In genomic region chr2:84971799-84972790, GRCh38 we compare ENCODE assay signal across 1 cellular context.
A peak's percentile ranks its signal among the peaks of the same experiment; 100 is the strongest.
TF ChIP-seq lines count a peak whose summit lies in the region.

No MANE protein-coding gene starts in this region.

TF ChIP-seq in K562, 482 proteins besides CTCF, POLR2A, EP300 and RAD21 (continued from another document and continues in another):
- peak; percentile 99 for TF ChIP-seq UBTF (IDR thresholded peaks at IDR 0.05; ENCODE audit: borderline replicate concordance in 1 of 2, low read depth in 2 of 2, low read length in 2 of 2)
- TF ChIP-seq BRD4 (IDR thresholded peaks at IDR 0.05), result peak; percentile 45
- peak; percentile 96 for TF ChIP-seq ZFX (CRISPR knock-in tag; IDR thresholded peaks at IDR 0.05)
- 0 out of 2 replicates have a peak, but pooled peaks have one; percentile 41 for TF ChIP-seq FOXK1 (CRISPR knock-in tag; IDR thresholded peaks at IDR 0.05; ENCODE audit: borderline replicate concordance)
- TF ChIP-seq HMGXB4 (CRISPR knock-in tag; IDR thresholded peaks at IDR 0.05), result 0 out of 2 replicates have a peak, but pooled peaks have one; percentile 30
- 0 out of 2 replicates have a peak, but pooled peaks have one; percentile 42 for TF ChIP-seq PHB (CRISPR knock-in tag; IDR thresholded peaks at IDR 0.05)
- TF ChIP-seq TBL1XR1 (IDR thresholded peaks at IDR 0.05; ENCODE audit: low read length in 2 of 2), result no peak; a peak in 1 of 4 replicates
- peak; percentile 24; the same call in 1 of the 2 replicates for TF ChIP-seq SIN3B (IDR thresholded peaks at IDR 0.05; ENCODE audit: low read depth)
- peak; percentile 25 for TF ChIP-seq TAF1 (IDR thresholded peaks at IDR 0.05; ENCODE audit: control insufficient read depth, extremely low read depth, insufficient read depth, low read length, severe bottlenecking)
- TF ChIP-seq FOSL1 (tag; conservative IDR thresholded peaks at IDR 0.05), result 0 out of 2 replicates have a peak, but pooled peaks have one; percentile 13
- 0 out of 2 replicates have a peak, but pooled peaks have one; percentile 19 for TF ChIP-seq MTA3 (IDR thresholded peaks at IDR 0.05; ENCODE audit: borderline replicate concordance)
- TF ChIP-seq THAP12 (CRISPR knock-in tag; IDR thresholded peaks at IDR 0.05), result 0 out of 2 replicates have a peak, but pooled peaks have one; percentile 17
- peak; percentile 99 for TF ChIP-seq CHD1 (IDR thresholded peaks at IDR 0.05; ENCODE audit: low read length)
- no peak for TF ChIP-seq PREB (CRISPR knock-in tag; IDR thresholded peaks at IDR 0.05)
- TF ChIP-seq ZBTB40 (IDR thresholded peaks at IDR 0.05), result 0 out of 2 replicates have a peak, but pooled peaks have one; percentile 34
- TF ChIP-seq ZBTB40 (CRISPR knock-in tag; IDR thresholded peaks at IDR 0.05), result no peak
- TF ChIP-seq XRCC5 (IDR thresholded peaks at IDR 0.05; ENCODE audit: low read depth, low read length), result 0 out of 2 replicates have a peak, but pooled peaks have one; percentile 54
- TF ChIP-seq ZBTB8A (IDR thresholded peaks at IDR 0.05; ENCODE audit: partially characterized antibody), result no peak
- peak; percentile 50; the same call in 1 of the 2 replicates for TF ChIP-seq E2F1 (CRISPR knock-in tag; IDR thresholded peaks at IDR 0.05)
- no peak for TF ChIP-seq U2AF2 (optimal IDR thresholded peaks at IDR 0.05; ENCODE audit: low read depth, low read length)
- 0 out of 2 replicates have a peak, but pooled peaks have one; percentile 1 for TF ChIP-seq ETS1 (conservative IDR thresholded peaks at IDR 0.05; ENCODE audit: control insufficient read depth, low read depth, low read length)
- peak; percentile 30; the same call in 1 of the 2 replicates for TF ChIP-seq CTBP1 (IDR thresholded peaks at IDR 0.05; ENCODE audit: borderline replicate concordance)
- TF ChIP-seq STAT5A (IDR thresholded peaks at IDR 0.05; ENCODE audit: borderline replicate concordance, low read length), result no peak
- TF ChIP-seq CEBPG (CRISPR knock-in tag; IDR thresholded peaks at IDR 0.05), result no peak
- TF ChIP-seq CEBPG (tag; conservative IDR thresholded peaks at IDR 0.05 in 1 of 2, IDR thresholded peaks at IDR 0.05 in 1 of 2), result no peak
- 0 out of 2 replicates have a peak, but pooled peaks have one; percentile 23 for TF ChIP-seq ZFP91 (CRISPR knock-in tag; IDR thresholded peaks at IDR 0.05)
